In the genomic region with DNA sequence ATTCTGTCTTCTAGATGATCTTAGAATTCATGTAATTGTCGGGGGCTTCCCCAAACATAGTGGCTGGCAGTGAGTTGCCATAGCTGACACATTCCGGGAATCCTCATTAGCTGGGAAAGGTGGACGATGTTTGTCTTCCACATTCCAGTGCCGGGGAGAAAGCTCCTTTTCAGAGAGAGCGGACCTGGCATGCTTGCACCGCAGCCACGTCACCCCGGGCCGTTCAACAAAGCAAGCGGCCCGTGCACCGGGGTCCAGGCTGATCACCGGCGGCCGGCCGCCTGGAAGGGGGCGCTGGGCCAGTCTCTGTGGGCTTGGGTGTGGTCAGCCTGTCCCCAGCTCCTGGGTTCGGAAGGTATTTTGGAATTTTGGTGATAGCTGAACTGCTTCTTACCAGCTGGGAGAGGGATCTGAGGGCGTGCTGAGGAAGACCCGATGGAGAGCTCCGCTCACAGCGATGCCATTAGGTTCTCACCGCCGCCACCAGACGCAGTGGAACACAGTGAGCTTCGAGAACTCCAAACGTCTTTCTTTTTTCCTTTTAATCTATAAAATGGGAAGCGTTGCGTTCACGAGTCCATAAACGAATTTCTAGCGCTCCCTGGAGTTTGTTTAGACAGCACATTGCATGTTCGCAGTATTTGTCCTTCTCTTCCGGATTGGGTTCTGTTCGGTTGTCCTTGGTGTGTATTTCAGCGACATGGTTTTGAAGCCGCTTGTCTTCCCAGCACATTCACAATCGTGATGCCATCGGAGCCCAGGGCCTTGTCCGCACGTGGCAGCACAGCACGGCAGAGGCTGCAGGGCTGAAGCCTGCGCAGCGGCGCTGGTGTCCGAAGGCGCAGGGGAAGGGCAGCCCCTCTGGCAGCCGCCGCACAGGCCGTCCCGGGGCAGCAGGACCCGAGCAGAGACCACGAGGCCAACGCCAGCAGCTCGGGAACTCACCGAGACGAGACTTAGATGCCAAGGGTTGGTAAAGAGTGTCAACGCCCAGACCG, we compare ENCODE assay signal across 2 cellular contexts.
TF ChIP-seq lines count a peak whose summit lies in the region.

No MANE protein-coding gene starts in this region.

TF ChIP-seq in HepG2, 621 proteins besides CTCF, POLR2A, EP300 and RAD21 (continued from another document):
- TF ChIP-seq, protein P1, sequence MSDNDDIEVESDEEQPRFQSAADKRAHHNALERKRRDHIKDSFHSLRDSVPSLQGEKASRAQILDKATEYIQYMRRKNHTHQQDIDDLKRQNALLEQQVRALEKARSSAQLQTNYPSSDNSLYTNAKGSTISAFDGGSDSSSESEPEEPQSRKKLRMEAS (IDR thresholded peaks at IDR 0.05): no peak
- TF ChIP-seq ZNF816 (CRISPR knock-in tag; IDR thresholded peaks at IDR 0.05; ENCODE audit: borderline replicate concordance): no peak
- TF ChIP-seq, protein P2, sequence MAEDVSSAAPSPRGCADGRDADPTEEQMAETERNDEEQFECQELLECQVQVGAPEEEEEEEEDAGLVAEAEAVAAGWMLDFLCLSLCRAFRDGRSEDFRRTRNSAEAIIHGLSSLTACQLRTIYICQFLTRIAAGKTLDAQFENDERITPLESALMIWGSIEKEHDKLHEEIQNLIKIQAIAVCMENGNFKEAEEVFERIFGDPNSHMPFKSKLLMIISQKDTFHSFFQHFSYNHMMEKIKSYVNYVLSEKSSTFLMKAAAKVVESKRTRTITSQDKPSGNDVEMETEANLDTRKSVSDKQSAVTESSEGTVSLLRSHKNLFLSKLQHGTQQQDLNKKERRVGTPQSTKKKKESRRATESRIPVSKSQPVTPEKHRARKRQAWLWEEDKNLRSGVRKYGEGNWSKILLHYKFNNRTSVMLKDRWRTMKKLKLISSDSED (CRISPR knock-in tag; IDR thresholded peaks at IDR 0.05): no peak
- no peak for TF ChIP-seq ZNF282 (IDR thresholded peaks at IDR 0.05; ENCODE audit: partially characterized antibody)
- TF ChIP-seq, protein P3, sequence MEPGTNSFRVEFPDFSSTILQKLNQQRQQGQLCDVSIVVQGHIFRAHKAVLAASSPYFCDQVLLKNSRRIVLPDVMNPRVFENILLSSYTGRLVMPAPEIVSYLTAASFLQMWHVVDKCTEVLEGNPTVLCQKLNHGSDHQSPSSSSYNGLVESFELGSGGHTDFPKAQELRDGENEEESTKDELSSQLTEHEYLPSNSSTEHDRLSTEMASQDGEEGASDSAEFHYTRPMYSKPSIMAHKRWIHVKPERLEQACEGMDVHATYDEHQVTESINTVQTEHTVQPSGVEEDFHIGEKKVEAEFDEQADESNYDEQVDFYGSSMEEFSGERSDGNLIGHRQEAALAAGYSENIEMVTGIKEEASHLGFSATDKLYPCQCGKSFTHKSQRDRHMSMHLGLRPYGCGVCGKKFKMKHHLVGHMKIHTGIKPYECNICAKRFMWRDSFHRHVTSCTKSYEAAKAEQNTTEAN (CRISPR knock-in tag; conservative IDR thresholded peaks at IDR 0.05): no peak
- no peak for TF ChIP-seq KLF16 (CRISPR knock-in tag; IDR thresholded peaks at IDR 0.05)
- TF ChIP-seq MBNL3 (CRISPR knock-in tag; conservative IDR thresholded peaks at IDR 0.05): no peak
- no peak for TF ChIP-seq TGIF2 (CRISPR knock-in tag; IDR thresholded peaks at IDR 0.05)
- no peak for TF ChIP-seq ZNF124 (CRISPR knock-in tag; IDR thresholded peaks at IDR 0.05)
- TF ChIP-seq, protein P4, sequence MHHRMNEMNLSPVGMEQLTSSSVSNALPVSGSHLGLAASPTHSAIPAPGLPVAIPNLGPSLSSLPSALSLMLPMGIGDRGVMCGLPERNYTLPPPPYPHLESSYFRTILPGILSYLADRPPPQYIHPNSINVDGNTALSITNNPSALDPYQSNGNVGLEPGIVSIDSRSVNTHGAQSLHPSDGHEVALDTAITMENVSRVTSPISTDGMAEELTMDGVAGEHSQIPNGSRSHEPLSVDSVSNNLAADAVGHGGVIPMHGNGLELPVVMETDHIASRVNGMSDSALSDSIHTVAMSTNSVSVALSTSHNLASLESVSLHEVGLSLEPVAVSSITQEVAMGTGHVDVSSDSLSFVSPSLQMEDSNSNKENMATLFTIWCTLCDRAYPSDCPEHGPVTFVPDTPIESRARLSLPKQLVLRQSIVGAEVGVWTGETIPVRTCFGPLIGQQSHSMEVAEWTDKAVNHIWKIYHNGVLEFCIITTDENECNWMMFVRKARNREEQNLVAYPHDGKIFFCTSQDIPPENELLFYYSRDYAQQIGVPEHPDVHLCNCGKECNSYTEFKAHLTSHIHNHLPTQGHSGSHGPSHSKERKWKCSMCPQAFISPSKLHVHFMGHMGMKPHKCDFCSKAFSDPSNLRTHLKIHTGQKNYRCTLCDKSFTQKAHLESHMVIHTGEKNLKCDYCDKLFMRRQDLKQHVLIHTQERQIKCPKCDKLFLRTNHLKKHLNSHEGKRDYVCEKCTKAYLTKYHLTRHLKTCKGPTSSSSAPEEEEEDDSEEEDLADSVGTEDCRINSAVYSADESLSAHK (CRISPR knock-in tag; IDR thresholded peaks at IDR 0.05; ENCODE audit: borderline replicate concordance): no peak

TF ChIP-seq in WTC11, 78 proteins besides CTCF, POLR2A, EP300 and RAD21:
- TF ChIP-seq, protein P5, sequence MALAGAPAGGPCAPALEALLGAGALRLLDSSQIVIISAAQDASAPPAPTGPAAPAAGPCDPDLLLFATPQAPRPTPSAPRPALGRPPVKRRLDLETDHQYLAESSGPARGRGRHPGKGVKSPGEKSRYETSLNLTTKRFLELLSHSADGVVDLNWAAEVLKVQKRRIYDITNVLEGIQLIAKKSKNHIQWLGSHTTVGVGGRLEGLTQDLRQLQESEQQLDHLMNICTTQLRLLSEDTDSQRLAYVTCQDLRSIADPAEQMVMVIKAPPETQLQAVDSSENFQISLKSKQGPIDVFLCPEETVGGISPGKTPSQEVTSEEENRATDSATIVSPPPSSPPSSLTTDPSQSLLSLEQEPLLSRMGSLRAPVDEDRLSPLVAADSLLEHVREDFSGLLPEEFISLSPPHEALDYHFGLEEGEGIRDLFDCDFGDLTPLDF (CRISPR knock-in tag; IDR thresholded peaks at IDR 0.05): no peak
- TF ChIP-seq MXD4 (CRISPR knock-in tag; IDR thresholded peaks at IDR 0.05; ENCODE audit: borderline replicate concordance) (no peak), CREB1 (CRISPR knock-in tag; IDR thresholded peaks at IDR 0.05) (no peak), SMAD3 (CRISPR knock-in tag; IDR thresholded peaks at IDR 0.05; ENCODE audit: borderline replicate concordance) (no peak), ESRRA (CRISPR knock-in tag; IDR thresholded peaks at IDR 0.05; ENCODE audit: borderline replicate concordance) (no peak), NFYB (CRISPR knock-in tag; conservative IDR thresholded peaks at IDR 0.05; ENCODE audit: low read depth) (no peak), ZNF219 (CRISPR knock-in tag; IDR thresholded peaks at IDR 0.05; ENCODE audit: borderline replicate concordance) (no peak), KAT7 (CRISPR knock-in tag; IDR thresholded peaks at IDR 0.05; ENCODE audit: borderline replicate concordance) (no peak), TEAD4 (CRISPR knock-in tag; IDR thresholded peaks at IDR 0.05) (no peak), ZNF263 (CRISPR knock-in tag; IDR thresholded peaks at IDR 0.05; ENCODE audit: low read depth) (no peak)
- TF ChIP-seq, protein P6, sequence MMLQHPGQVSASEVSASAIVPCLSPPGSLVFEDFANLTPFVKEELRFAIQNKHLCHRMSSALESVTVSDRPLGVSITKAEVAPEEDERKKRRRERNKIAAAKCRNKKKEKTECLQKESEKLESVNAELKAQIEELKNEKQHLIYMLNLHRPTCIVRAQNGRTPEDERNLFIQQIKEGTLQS (CRISPR knock-in tag; conservative IDR thresholded peaks at IDR 0.05): no peak
- TF ChIP-seq, protein P7, sequence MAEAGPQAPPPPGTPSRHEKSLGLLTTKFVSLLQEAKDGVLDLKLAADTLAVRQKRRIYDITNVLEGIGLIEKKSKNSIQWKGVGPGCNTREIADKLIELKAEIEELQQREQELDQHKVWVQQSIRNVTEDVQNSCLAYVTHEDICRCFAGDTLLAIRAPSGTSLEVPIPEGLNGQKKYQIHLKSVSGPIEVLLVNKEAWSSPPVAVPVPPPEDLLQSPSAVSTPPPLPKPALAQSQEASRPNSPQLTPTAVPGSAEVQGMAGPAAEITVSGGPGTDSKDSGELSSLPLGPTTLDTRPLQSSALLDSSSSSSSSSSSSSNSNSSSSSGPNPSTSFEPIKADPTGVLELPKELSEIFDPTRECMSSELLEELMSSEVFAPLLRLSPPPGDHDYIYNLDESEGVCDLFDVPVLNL (CRISPR knock-in tag; IDR thresholded peaks at IDR 0.05; ENCODE audit: borderline replicate concordance, low read depth): no peak
- TF ChIP-seq, protein P8, sequence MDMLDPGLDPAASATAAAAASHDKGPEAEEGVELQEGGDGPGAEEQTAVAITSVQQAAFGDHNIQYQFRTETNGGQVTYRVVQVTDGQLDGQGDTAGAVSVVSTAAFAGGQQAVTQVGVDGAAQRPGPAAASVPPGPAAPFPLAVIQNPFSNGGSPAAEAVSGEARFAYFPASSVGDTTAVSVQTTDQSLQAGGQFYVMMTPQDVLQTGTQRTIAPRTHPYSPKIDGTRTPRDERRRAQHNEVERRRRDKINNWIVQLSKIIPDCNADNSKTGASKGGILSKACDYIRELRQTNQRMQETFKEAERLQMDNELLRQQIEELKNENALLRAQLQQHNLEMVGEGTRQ (CRISPR knock-in tag; IDR thresholded peaks at IDR 0.05): no peak
- TF ChIP-seq, protein P9, sequence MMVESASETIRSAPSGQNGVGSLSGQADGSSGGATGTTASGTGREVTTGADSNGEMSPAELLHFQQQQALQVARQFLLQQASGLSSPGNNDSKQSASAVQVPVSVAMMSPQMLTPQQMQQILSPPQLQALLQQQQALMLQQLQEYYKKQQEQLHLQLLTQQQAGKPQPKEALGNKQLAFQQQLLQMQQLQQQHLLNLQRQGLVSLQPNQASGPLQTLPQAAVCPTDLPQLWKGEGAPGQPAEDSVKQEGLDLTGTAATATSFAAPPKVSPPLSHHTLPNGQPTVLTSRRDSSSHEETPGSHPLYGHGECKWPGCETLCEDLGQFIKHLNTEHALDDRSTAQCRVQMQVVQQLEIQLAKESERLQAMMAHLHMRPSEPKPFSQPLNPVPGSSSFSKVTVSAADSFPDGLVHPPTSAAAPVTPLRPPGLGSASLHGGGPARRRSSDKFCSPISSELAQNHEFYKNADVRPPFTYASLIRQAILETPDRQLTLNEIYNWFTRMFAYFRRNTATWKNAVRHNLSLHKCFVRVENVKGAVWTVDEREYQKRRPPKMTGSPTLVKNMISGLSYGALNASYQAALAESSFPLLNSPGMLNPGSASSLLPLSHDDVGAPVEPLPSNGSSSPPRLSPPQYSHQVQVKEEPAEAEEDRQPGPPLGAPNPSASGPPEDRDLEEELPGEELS (CRISPR knock-in tag; IDR thresholded peaks at IDR 0.05): no peak
